1 cellular context compared by ENCODE assay signal in the genomic region with DNA sequence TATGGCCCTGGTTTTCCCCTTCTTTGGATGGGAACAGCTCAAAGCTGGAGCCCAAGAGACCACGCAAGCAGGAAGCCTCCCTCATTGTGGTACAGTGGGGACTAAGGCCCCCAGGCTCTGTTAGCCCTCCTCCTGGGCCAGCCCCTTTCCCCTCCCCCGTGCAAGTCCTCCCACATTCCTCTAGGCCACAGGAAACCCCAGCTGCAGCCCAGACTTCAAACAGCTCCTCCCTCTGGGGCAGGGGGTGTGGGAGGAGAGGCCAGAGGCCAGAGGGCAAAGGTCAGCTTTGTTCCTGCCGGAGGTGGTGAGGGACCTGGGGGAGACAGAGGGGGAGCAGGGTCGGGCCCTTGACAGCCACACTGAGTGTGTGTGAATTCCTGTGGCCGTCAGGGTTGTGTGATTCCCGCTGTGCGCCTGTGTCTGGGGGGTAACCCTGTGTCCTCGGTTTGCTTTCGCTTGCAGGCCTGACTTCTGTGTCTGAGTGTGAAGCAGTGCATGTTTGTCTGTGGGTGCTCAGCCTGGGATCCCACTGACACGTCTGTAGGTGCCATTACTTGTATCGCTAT.
TF ChIP-seq lines count a peak whose summit lies in the region.

No MANE protein-coding gene starts in this region.

TF ChIP-seq in K562, 482 proteins besides CTCF, POLR2A, EP300 and RAD21 (continued from another document and continues in another):
- no peak for TF ChIP-seq ZBTB1 (CRISPR knock-in tag; IDR thresholded peaks at IDR 0.05; ENCODE audit: borderline replicate concordance, low read depth)
- TF ChIP-seq, protein P1, sequence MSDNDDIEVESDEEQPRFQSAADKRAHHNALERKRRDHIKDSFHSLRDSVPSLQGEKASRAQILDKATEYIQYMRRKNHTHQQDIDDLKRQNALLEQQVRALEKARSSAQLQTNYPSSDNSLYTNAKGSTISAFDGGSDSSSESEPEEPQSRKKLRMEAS (CRISPR knock-in tag; IDR thresholded peaks at IDR 0.05): no peak
- TF ChIP-seq SMC3 (conservative IDR thresholded peaks at IDR 0.05; ENCODE audit: insufficient read depth, low read depth, low read length): no peak
- peak; percentile 82; the same call in 1 of the 2 replicates for TF ChIP-seq TCF7 (IDR thresholded peaks at IDR 0.05; ENCODE audit: borderline replicate concordance)
- TF ChIP-seq, protein P2, sequence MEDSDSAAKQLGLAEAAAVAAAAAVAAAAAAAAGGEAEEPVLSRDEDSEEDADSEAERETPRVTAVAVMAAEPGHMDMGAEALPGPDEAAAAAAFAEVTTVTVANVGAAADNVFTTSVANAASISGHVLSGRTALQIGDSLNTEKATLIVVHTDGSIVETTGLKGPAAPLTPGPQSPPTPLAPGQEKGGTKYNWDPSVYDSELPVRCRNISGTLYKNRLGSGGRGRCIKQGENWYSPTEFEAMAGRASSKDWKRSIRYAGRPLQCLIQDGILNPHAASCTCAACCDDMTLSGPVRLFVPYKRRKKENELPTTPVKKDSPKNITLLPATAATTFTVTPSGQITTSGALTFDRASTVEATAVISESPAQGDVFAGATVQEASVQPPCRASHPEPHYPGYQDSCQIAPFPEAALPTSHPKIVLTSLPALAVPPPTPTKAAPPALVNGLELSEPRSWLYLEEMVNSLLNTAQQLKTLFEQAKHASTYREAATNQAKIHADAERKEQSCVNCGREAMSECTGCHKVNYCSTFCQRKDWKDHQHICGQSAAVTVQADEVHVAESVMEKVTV (CRISPR knock-in tag; IDR thresholded peaks at IDR 0.05): no peak
- no peak for TF ChIP-seq ARHGAP35 (IDR thresholded peaks at IDR 0.05; ENCODE audit: partially characterized antibody)
- TF ChIP-seq HDAC8 (tag; IDR thresholded peaks at IDR 0.05): no peak
- TF ChIP-seq CC2D1A (IDR thresholded peaks at IDR 0.05): no peak
- TF ChIP-seq SMAD4 (CRISPR knock-in tag; conservative IDR thresholded peaks at IDR 0.05): no peak
- TF ChIP-seq, protein P3, sequence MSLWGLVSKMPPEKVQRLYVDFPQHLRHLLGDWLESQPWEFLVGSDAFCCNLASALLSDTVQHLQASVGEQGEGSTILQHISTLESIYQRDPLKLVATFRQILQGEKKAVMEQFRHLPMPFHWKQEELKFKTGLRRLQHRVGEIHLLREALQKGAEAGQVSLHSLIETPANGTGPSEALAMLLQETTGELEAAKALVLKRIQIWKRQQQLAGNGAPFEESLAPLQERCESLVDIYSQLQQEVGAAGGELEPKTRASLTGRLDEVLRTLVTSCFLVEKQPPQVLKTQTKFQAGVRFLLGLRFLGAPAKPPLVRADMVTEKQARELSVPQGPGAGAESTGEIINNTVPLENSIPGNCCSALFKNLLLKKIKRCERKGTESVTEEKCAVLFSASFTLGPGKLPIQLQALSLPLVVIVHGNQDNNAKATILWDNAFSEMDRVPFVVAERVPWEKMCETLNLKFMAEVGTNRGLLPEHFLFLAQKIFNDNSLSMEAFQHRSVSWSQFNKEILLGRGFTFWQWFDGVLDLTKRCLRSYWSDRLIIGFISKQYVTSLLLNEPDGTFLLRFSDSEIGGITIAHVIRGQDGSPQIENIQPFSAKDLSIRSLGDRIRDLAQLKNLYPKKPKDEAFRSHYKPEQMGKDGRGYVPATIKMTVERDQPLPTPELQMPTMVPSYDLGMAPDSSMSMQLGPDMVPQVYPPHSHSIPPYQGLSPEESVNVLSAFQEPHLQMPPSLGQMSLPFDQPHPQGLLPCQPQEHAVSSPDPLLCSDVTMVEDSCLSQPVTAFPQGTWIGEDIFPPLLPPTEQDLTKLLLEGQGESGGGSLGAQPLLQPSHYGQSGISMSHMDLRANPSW (CRISPR knock-in tag; IDR thresholded peaks at IDR 0.05): no peak
- TF ChIP-seq NFXL1 (CRISPR knock-in tag; IDR thresholded peaks at IDR 0.05): no peak
- TF ChIP-seq, protein P4, sequence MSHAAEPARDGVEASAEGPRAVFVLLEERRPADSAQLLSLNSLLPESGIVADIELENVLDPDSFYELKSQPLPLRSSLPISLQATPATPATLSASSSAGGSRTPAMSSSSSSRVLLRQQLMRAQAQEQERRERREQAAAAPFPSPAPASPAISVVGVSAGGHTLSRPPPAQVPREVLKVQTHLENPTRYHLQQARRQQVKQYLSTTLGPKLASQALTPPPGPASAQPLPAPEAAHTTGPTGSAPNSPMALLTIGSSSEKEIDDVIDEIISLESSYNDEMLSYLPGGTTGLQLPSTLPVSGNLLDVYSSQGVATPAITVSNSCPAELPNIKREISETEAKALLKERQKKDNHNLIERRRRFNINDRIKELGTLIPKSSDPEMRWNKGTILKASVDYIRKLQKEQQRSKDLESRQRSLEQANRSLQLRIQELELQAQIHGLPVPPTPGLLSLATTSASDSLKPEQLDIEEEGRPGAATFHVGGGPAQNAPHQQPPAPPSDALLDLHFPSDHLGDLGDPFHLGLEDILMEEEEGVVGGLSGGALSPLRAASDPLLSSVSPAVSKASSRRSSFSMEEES (CRISPR knock-in tag; IDR thresholded peaks at IDR 0.05): no peak
- no peak for TF ChIP-seq SIRT6 (IDR thresholded peaks at IDR 0.05; ENCODE audit: low read depth, low read length)
- no peak for TF ChIP-seq ZNF239 (CRISPR knock-in tag; IDR thresholded peaks at IDR 0.05)
- TF ChIP-seq NR2C2 (CRISPR knock-in tag; IDR thresholded peaks at IDR 0.05): peak; percentile 97
- TF ChIP-seq NR2C2 (tag; IDR thresholded peaks at IDR 0.05): peak; percentile 97
- TF ChIP-seq ZNF408 (CRISPR knock-in tag; IDR thresholded peaks at IDR 0.05; ENCODE audit: low read depth): no peak
- no peak for TF ChIP-seq ZNF311 (CRISPR knock-in tag; IDR thresholded peaks at IDR 0.05)
- no peak for TF ChIP-seq POLR2G (IDR thresholded peaks at IDR 0.05; ENCODE audit: low read depth, low read length)
- no peak for TF ChIP-seq ZNF707 (CRISPR knock-in tag; conservative IDR thresholded peaks at IDR 0.05)
- no peak for TF ChIP-seq SMARCB1 (IDR thresholded peaks at IDR 0.05; ENCODE audit: insufficient read length, low read depth)
- TF ChIP-seq, protein P5, sequence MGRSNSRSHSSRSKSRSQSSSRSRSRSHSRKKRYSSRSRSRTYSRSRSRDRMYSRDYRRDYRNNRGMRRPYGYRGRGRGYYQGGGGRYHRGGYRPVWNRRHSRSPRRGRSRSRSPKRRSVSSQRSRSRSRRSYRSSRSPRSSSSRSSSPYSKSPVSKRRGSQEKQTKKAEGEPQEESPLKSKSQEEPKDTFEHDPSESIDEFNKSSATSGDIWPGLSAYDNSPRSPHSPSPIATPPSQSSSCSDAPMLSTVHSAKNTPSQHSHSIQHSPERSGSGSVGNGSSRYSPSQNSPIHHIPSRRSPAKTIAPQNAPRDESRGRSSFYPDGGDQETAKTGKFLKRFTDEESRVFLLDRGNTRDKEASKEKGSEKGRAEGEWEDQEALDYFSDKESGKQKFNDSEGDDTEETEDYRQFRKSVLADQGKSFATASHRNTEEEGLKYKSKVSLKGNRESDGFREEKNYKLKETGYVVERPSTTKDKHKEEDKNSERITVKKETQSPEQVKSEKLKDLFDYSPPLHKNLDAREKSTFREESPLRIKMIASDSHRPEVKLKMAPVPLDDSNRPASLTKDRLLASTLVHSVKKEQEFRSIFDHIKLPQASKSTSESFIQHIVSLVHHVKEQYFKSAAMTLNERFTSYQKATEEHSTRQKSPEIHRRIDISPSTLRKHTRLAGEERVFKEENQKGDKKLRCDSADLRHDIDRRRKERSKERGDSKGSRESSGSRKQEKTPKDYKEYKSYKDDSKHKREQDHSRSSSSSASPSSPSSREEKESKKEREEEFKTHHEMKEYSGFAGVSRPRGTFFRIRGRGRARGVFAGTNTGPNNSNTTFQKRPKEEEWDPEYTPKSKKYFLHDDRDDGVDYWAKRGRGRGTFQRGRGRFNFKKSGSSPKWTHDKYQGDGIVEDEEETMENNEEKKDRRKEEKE (IDR thresholded peaks at IDR 0.05; ENCODE audit: borderline replicate concordance in 1 of 2, control insufficient read depth in 1 of 2, low read depth in 2 of 2, low read length in 1 of 2): no peak
- TF ChIP-seq MAFG (tag; conservative IDR thresholded peaks at IDR 0.05): no peak
- TF ChIP-seq PHTF2 (CRISPR knock-in tag; IDR thresholded peaks at IDR 0.05): no peak
- TF ChIP-seq MTA2 (IDR thresholded peaks at IDR 0.05; ENCODE audit: low read depth): peak; percentile 73
- 0 out of 2 replicates have a peak, but pooled peaks have one; percentile 30 for TF ChIP-seq NFIC (IDR thresholded peaks at IDR 0.05)
- TF ChIP-seq DNMT1 (IDR thresholded peaks at IDR 0.05): no peak
- TF ChIP-seq SNRNP70 (optimal IDR thresholded peaks at IDR 0.05; ENCODE audit: low read depth, low read length): no peak
- TF ChIP-seq NONO (IDR thresholded peaks at IDR 0.05; ENCODE audit: low read depth in 2 of 2, low read length in 1 of 2): no peak
- TF ChIP-seq, protein P6, sequence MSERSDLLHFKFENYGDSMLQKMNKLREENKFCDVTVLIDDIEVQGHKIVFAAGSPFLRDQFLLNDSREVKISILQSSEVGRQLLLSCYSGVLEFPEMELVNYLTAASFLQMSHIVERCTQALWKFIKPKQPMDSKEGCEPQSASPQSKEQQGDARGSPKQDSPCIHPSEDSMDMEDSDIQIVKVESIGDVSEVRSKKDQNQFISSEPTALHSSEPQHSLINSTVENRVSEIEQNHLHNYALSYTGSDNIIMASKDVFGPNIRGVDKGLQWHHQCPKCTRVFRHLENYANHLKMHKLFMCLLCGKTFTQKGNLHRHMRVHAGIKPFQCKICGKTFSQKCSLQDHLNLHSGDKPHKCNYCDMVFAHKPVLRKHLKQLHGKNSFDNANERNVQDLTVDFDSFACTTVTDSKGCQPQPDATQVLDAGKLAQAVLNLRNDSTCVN (CRISPR knock-in tag; IDR thresholded peaks at IDR 0.05): no peak
- no peak for TF ChIP-seq KAT7 (CRISPR knock-in tag; IDR thresholded peaks at IDR 0.05; ENCODE audit: borderline replicate concordance)
- no peak for TF ChIP-seq ETV6 (IDR thresholded peaks at IDR 0.05; ENCODE audit: borderline replicate concordance in 1 of 2, low read depth in 2 of 2, low read length in 1 of 2)
- TF ChIP-seq ETV6 (CRISPR knock-in tag; IDR thresholded peaks at IDR 0.05; ENCODE audit: borderline replicate concordance): no peak
- TF ChIP-seq, protein P7, sequence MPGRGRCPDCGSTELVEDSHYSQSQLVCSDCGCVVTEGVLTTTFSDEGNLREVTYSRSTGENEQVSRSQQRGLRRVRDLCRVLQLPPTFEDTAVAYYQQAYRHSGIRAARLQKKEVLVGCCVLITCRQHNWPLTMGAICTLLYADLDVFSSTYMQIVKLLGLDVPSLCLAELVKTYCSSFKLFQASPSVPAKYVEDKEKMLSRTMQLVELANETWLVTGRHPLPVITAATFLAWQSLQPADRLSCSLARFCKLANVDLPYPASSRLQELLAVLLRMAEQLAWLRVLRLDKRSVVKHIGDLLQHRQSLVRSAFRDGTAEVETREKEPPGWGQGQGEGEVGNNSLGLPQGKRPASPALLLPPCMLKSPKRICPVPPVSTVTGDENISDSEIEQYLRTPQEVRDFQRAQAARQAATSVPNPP (IDR thresholded peaks at IDR 0.05; ENCODE audit: borderline replicate concordance, insufficient read depth, insufficient read length): no peak
- TF ChIP-seq ZFX (CRISPR knock-in tag; IDR thresholded peaks at IDR 0.05): no peak
- no peak for TF ChIP-seq ZNF217 (CRISPR knock-in tag; IDR thresholded peaks at IDR 0.05)
- TF ChIP-seq, protein P8, sequence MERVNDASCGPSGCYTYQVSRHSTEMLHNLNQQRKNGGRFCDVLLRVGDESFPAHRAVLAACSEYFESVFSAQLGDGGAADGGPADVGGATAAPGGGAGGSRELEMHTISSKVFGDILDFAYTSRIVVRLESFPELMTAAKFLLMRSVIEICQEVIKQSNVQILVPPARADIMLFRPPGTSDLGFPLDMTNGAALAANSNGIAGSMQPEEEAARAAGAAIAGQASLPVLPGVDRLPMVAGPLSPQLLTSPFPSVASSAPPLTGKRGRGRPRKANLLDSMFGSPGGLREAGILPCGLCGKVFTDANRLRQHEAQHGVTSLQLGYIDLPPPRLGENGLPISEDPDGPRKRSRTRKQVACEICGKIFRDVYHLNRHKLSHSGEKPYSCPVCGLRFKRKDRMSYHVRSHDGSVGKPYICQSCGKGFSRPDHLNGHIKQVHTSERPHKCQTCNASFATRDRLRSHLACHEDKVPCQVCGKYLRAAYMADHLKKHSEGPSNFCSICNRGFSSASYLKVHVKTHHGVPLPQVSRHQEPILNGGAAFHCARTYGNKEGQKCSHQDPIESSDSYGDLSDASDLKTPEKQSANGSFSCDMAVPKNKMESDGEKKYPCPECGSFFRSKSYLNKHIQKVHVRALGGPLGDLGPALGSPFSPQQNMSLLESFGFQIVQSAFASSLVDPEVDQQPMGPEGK (CRISPR knock-in tag; IDR thresholded peaks at IDR 0.05; ENCODE audit: borderline replicate concordance): no peak
- TF ChIP-seq, protein P9, sequence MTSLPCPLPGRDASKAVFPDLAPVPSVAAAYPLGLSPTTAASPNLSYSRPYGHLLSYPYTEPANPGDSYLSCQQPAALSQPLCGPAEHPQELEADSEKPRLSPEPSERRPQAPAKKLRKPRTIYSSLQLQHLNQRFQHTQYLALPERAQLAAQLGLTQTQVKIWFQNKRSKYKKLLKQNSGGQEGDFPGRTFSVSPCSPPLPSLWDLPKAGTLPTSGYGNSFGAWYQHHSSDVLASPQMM (CRISPR knock-in tag; IDR thresholded peaks at IDR 0.05): no peak
- TF ChIP-seq ZNF184 (CRISPR knock-in tag; IDR thresholded peaks at IDR 0.05): no peak
- peak; percentile 57 to 93; a peak in 1 of 4 replicates for TF ChIP-seq TEAD1 (CRISPR knock-in tag; IDR thresholded peaks at IDR 0.05)
- TF ChIP-seq, protein P10, sequence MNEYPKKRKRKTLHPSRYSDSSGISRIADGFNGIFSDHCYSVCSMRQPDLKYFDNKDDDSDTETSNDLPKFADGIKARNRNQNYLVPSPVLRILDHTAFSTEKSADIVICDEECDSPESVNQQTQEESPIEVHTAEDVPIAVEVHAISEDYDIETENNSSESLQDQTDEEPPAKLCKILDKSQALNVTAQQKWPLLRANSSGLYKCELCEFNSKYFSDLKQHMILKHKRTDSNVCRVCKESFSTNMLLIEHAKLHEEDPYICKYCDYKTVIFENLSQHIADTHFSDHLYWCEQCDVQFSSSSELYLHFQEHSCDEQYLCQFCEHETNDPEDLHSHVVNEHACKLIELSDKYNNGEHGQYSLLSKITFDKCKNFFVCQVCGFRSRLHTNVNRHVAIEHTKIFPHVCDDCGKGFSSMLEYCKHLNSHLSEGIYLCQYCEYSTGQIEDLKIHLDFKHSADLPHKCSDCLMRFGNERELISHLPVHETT (CRISPR knock-in tag; conservative IDR thresholded peaks at IDR 0.05 in 1 of 2, IDR thresholded peaks at IDR 0.05 in 1 of 2): no peak
- no peak for TF ChIP-seq TCFL5 (CRISPR knock-in tag; conservative IDR thresholded peaks at IDR 0.05)
- TF ChIP-seq CBFB (CRISPR knock-in tag; IDR thresholded peaks at IDR 0.05): peak; percentile 73; the same call in 1 of the 2 replicates
- no peak for TF ChIP-seq SMAD1 (IDR thresholded peaks at IDR 0.05; ENCODE audit: low read depth, low read length, partially characterized antibody)
